ENCODE assay signal across 1 cellular context in genomic region chr1:28983509-28984310, GRCh38.
TF ChIP-seq lines count a peak whose summit lies in the region.

No MANE protein-coding gene starts in this region.

TF ChIP-seq in HepG2, 621 proteins besides CTCF, POLR2A, EP300 and RAD21 (continued from another document and continues in another):
- TF ChIP-seq BCL3 (CRISPR knock-in tag; IDR thresholded peaks at IDR 0.05) (no peak), YEATS4 (CRISPR knock-in tag; IDR thresholded peaks at IDR 0.05; ENCODE audit: borderline replicate concordance) (peak; percentile 39; the same call in 1 of the 2 replicates), RELA (CRISPR knock-in tag; IDR thresholded peaks at IDR 0.05) (no peak), ZSCAN21 (CRISPR knock-in tag; IDR thresholded peaks at IDR 0.05; ENCODE audit: borderline replicate concordance) (no peak), HINFP (CRISPR knock-in tag; IDR thresholded peaks at IDR 0.05; ENCODE audit: low read depth) (no peak), STAT5B (CRISPR knock-in tag; IDR thresholded peaks at IDR 0.05) (no peak), NFE2L1 (CRISPR knock-in tag; IDR thresholded peaks at IDR 0.05; ENCODE audit: borderline replicate concordance) (no peak), ZKSCAN5 (CRISPR knock-in tag; IDR thresholded peaks at IDR 0.05) (0 out of 2 replicates have a peak, but pooled peaks have one; percentile 52), SMARCE1 (IDR thresholded peaks at IDR 0.05; ENCODE audit: borderline replicate concordance) (no peak), MAFG (CRISPR knock-in tag; IDR thresholded peaks at IDR 0.05) (no peak), ZNF496 (CRISPR knock-in tag; IDR thresholded peaks at IDR 0.05; ENCODE audit: insufficient replicate concordance) (no peak), ZFX (CRISPR knock-in tag; IDR thresholded peaks at IDR 0.05; ENCODE audit: low read depth) (peak; percentile 66), ZBTB38 (CRISPR knock-in tag; IDR thresholded peaks at IDR 0.05) (peak; percentile 52; the same call in 1 of the 2 replicates), FOSL2 (CRISPR knock-in tag; IDR thresholded peaks at IDR 0.05) (no peak), HOXA3 (CRISPR knock-in tag; IDR thresholded peaks at IDR 0.05) (peak; percentile 51), ATF4 (CRISPR knock-in tag; IDR thresholded peaks at IDR 0.05) (no peak), ZNF678 (CRISPR knock-in tag; IDR thresholded peaks at IDR 0.05) (no peak), MED1 (CRISPR knock-in tag; IDR thresholded peaks at IDR 0.05) (no peak; the same call in 1 of the 2 replicates), ZNF20 (CRISPR knock-in tag; IDR thresholded peaks at IDR 0.05) (no peak), JUND (CRISPR knock-in tag; IDR thresholded peaks at IDR 0.05) (no peak), ATRX (CRISPR knock-in tag; IDR thresholded peaks at IDR 0.05; ENCODE audit: borderline replicate concordance) (no peak), PCBP2 (optimal IDR thresholded peaks at IDR 0.05; ENCODE audit: low read depth, low read length, poor library complexity, severe bottlenecking) (no peak), NBN (conservative IDR thresholded peaks at IDR 0.05) (no peak), PHF20 (CRISPR knock-in tag; IDR thresholded peaks at IDR 0.05) (no peak), PBX3 (CRISPR knock-in tag; IDR thresholded peaks at IDR 0.05; ENCODE audit: borderline replicate concordance) (no peak), ZNF331 (CRISPR knock-in tag; IDR thresholded peaks at IDR 0.05) (no peak; the same call in 1 of the 2 replicates), KDM3A (CRISPR knock-in tag; IDR thresholded peaks at IDR 0.05; ENCODE audit: low read depth) (no peak), ZNF674 (CRISPR knock-in tag; IDR thresholded peaks at IDR 0.05; ENCODE audit: low read depth) (no peak), RNF219 (CRISPR knock-in tag; IDR thresholded peaks at IDR 0.05) (no peak), NFATC3 (CRISPR knock-in tag; IDR thresholded peaks at IDR 0.05) (no peak), ZNF225 (CRISPR knock-in tag; IDR thresholded peaks at IDR 0.05) (no peak), SATB2 (CRISPR knock-in tag; IDR thresholded peaks at IDR 0.05) (no peak), MLLT10 (CRISPR knock-in tag; IDR thresholded peaks at IDR 0.05) (no peak), U2AF2 (IDR thresholded peaks at IDR 0.05; ENCODE audit: low read depth, low read length) (no peak), DNMT3B (CRISPR knock-in tag; conservative IDR thresholded peaks at IDR 0.05) (no peak), ZNF547 (CRISPR knock-in tag; IDR thresholded peaks at IDR 0.05) (no peak), ARNT (IDR thresholded peaks at IDR 0.05) (no peak), FOXJ3 (CRISPR knock-in tag; IDR thresholded peaks at IDR 0.05; ENCODE audit: borderline replicate concordance) (no peak), ZNF503 (CRISPR knock-in tag; IDR thresholded peaks at IDR 0.05) (no peak), GATA4 (IDR thresholded peaks at IDR 0.05; ENCODE audit: borderline replicate concordance, low read depth) (no peak), HNF4G (IDR thresholded peaks at IDR 0.05; ENCODE audit: borderline replicate concordance, low read depth, low read length) (no peak), HNF4G (CRISPR knock-in tag; IDR thresholded peaks at IDR 0.05; ENCODE audit: borderline replicate concordance, low read depth) (no peak), MNT (IDR thresholded peaks at IDR 0.05) (no peak), ZNF34 (CRISPR knock-in tag; IDR thresholded peaks at IDR 0.05; ENCODE audit: borderline replicate concordance) (no peak), POLR2AphosphoS5 (IDR thresholded peaks at IDR 0.05; ENCODE audit: low read depth, low read length) (no peak), ZNF782 (CRISPR knock-in tag; IDR thresholded peaks at IDR 0.05; ENCODE audit: borderline replicate concordance) (no peak), ZBTB3 (CRISPR knock-in tag; IDR thresholded peaks at IDR 0.05; ENCODE audit: borderline replicate concordance, low read depth) (no peak), ZNF513 (CRISPR knock-in tag; conservative IDR thresholded peaks at IDR 0.05) (no peak), ZNF329 (CRISPR knock-in tag; IDR thresholded peaks at IDR 0.05; ENCODE audit: low read depth) (no peak), ATF6 (CRISPR knock-in tag; conservative IDR thresholded peaks at IDR 0.05) (no peak), BCL6 (CRISPR knock-in tag; IDR thresholded peaks at IDR 0.05) (no peak), FOXM1 (CRISPR knock-in tag; IDR thresholded peaks at IDR 0.05) (no peak), ZNF883 (CRISPR knock-in tag; IDR thresholded peaks at IDR 0.05; ENCODE audit: not compliant biosample characterization) (no peak), SRSF9 (IDR thresholded peaks at IDR 0.05; ENCODE audit: borderline replicate concordance, insufficient read depth, low read depth, low read length, poor library complexity, severe bottlenecking) (no peak), KAT8 (CRISPR knock-in tag; IDR thresholded peaks at IDR 0.05) (peak; percentile 12; the same call in 1 of the 2 replicates), ZFP1 (CRISPR knock-in tag; IDR thresholded peaks at IDR 0.05) (no peak), ZNF788 (CRISPR knock-in tag; IDR thresholded peaks at IDR 0.05; ENCODE audit: borderline replicate concordance) (peak; percentile 48; the same call in 1 of the 2 replicates), ZSCAN9 (CRISPR knock-in tag; IDR thresholded peaks at IDR 0.05; ENCODE audit: borderline replicate concordance) (0 out of 2 replicates have a peak, but pooled peaks have one; percentile 28), ATF3 (CRISPR knock-in tag; IDR thresholded peaks at IDR 0.05) (peak; percentile 30; the same call in 1 of the 2 replicates), ZBTB1 (CRISPR knock-in tag; IDR thresholded peaks at IDR 0.05; ENCODE audit: borderline replicate concordance) (no peak), ZNF263 (CRISPR knock-in tag; IDR thresholded peaks at IDR 0.05) (no peak)
